ENCODE assay signal across 19 cellular contexts in genomic region chr18:26618130-26618529, GRCh38.
A peak's percentile ranks its signal among the peaks of the same experiment; 100 is the strongest.
DNase-seq lines count a peak whose midpoint lies in the region; ATAC-seq, FAIRE-seq and TF ChIP-seq lines count a peak whose summit lies in the region.
"Had no signal": no experiment of that assay in that cellular context is flagged by ENCODE, and none has a peak within 500 bp of the region (broad histone marks: within the 10 kb centered on the region; RNA-seq: fewer than 3 reads in every experiment).

No MANE protein-coding gene starts in this region.

- intact Hi-C loops in kidney (cut with DNase I) = no loop called here

- no peaks in the 10 kb centered on the region for H3K9me3 ChIP-seq in kidney (ENCODE audit: control insufficient read depth in 1 of 2, low read length in 2 of 2)
- H3K9me3 ChIP-seq: HAP-1 had no signal

- peaks cover 3% of the 10 kb centered on the region in 2 donors for H3K4me1 ChIP-seq in kidney (ENCODE audit: control insufficient read depth in 1 of 2, insufficient read depth in 1 of 2, low read depth in 1 of 2, low read length in 2 of 2)

- ATAC-seq in stimulated activated naive CD8-positive, alpha-beta T cell treated with anti-CD3 and anti-CD28 coated beads, Interleukin-15, amount 100 ng/mL, for 72 hours = no peak

- H3K4me1 Mint-ChIP-seq in stimulated activated naive CD8-positive, alpha-beta T cell treated with anti-CD3 and anti-CD28 coated beads, Interleukin-15, amount 100 ng/mL, for 72 hours = no peaks in the 10 kb centered on the region

- H3K9me3 Mint-ChIP-seq in stimulated activated naive CD8-positive, alpha-beta T cell treated with anti-CD3 and anti-CD28 coated beads, Interleukin-15, amount 100 ng/mL, for 72 hours = peaks cover 9 to 10% of the 10 kb centered on the region in 2 donors

- no peak overlapping the region for H3K27ac Mint-ChIP-seq in stimulated activated naive CD8-positive, alpha-beta T cell treated with anti-CD3 and anti-CD28 coated beads, Interleukin-15, amount 100 ng/mL, for 72 hours

- in situ Hi-C loops in Caki2 (cut with HindIII; ENCODE audit: low pct_unique_long_range_greater_than_20kb, low sequenced_read_pairs) = no loop called here

- no peak overlapping the region for H3K4me3 Mint-ChIP-seq in stimulated activated naive CD8-positive, alpha-beta T cell treated with anti-CD3 and anti-CD28 coated beads, Interleukin-15, amount 100 ng/mL, for 72 hours

- no peak for FAIRE-seq in kidney (lab: Jason Lieb, UNC)

- H3K9ac ChIP-seq in kidney (ENCODE audit: low read length in 2 of 2) = no peak overlapping the region
- H3K9ac ChIP-seq: BLaER1 treated with 17β-estradiol and CSF1 and Interleukin-3, amounts not matched to agents 10 nM and 100 nM; KMS-11 had no signal

- peak; percentile 15 for DNase-seq in DMS53 (lab: John Stamatoyannopoulos, UW)
- DNase-seq in DMS53 treated with DMSO at 0.1 percent for 48 hours (lab: John Stamatoyannopoulos, UW; ENCODE audit: unreplicated experiment) = no peak
- peak; percentile 32 for DNase-seq in Caki2 (ENCODE audit: low read depth)
- DNase-seq in NCI-H1417 (lab: John Stamatoyannopoulos, UW) = peak in 2 of 3 experiments; percentile 45 to 61
- peak; percentile 13 for DNase-seq in astrocyte of the hippocampus (ENCODE audit: low read depth, low spot score)
- DNase-seq in kidney = no peak
- no peak for DNase-seq in coronary artery (ENCODE audit: low spot score)
- DNase-seq in stimulated activated naive CD8-positive, alpha-beta T cell treated with anti-CD3 and anti-CD28 coated beads, Interleukin-15, amount 100 ng/mL, for 72 hours = no peak
- DNase-seq: DMS 273 treated with DMSO at 0.1 percent for 48 hours, NCI-H146, NCI-H2107, NCI-H510A treated with DMSO at 0.1 percent for 48 hours, RPMI8226, SW 1271 had no signal

- no peak overlapping the region for H3K27ac ChIP-seq in kidney (ENCODE audit: low read depth in 2 of 2, low read length in 2 of 2)
- H3K27ac ChIP-seq in coronary artery = no peak overlapping the region
- H3K27ac ChIP-seq: 22Rv1; BLaER1 treated with 17β-estradiol and CSF1 and Interleukin-3, amounts not matched to agents 10 nM and 100 nM; HL-60; KMS-11 had no signal

- H3K27me3 Mint-ChIP-seq in stimulated activated naive CD8-positive, alpha-beta T cell treated with anti-CD3 and anti-CD28 coated beads, Interleukin-15, amount 100 ng/mL, for 72 hours = peaks cover 10% of the 10 kb centered on the region

- TF ChIP-seq CTCF in kidney (IDR thresholded peaks at IDR 0.05; ENCODE audit: borderline replicate concordance, extremely low read depth, insufficient read depth) (no peak), coronary artery (IDR thresholded peaks at IDR 0.05) (no peak)

- H3K4me3 ChIP-seq in kidney (ENCODE audit: low read length in 2 of 2) (no peak overlapping the region), coronary artery (no peak overlapping the region)
- H3K4me3 ChIP-seq: BLaER1 treated with 17β-estradiol and CSF1 and Interleukin-3, amounts not matched to agents 10 nM and 100 nM; HAP-1 had no signal

- H3K36me3 ChIP-seq in kidney (ENCODE audit: control insufficient read depth in 1 of 2, insufficient read depth in 2 of 2, low read length in 2 of 2) = no peaks in the 10 kb centered on the region
- H3K36me3 ChIP-seq: BLaER1 treated with 17β-estradiol and CSF1 and Interleukin-3, amounts not matched to agents 10 nM and 100 nM; HAP-1 had no signal

Comparison
In these comparisons a context has a peak if more than half of its experiments do, and no peak if none do; other contexts are left out.
1. DNase-seq: peak in DMS53 (single experiment), Caki2 (single experiment), NCI-H1417 (2 of 3) and astrocyte of the hippocampus (single experiment); none in DMS53 treated with DMSO at 0.1 percent for 48 hours (single experiment), kidney (single experiment), coronary artery (single experiment) and stimulated activated naive CD8-positive, alpha-beta T cell treated with anti-CD3 and anti-CD28 coated beads, Interleukin-15, amount 100 ng/mL, for 72 hours (0 of 2).